15 cellular contexts compared by ENCODE assay signal in the genomic region with DNA sequence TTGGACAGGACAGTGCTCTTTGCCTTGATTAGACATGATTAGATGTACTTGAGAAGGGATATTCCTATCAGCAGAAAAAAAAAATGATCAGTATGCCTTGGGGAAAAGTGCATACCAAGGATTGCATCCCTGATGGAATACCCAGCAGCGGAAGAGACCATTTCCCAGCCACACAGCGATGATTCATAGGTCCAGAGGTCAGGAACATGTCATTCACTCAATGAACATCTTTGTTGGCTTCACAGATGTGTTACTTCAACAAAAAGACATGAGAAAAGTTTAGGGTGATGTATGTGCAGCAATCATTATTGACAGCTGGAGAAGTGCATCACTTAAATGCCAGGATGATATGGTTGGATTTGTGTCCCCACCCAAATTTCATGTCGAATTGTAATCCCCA.
DNase-seq lines count a peak whose midpoint lies in the region; ATAC-seq and FAIRE-seq lines count a peak whose summit lies in the region.
"Had no signal": no experiment of that assay in that cellular context is flagged by ENCODE, and none has a peak within 500 bp of the region (broad histone marks: within the 10 kb centered on the region; RNA-seq: fewer than 3 reads in every experiment).

No MANE protein-coding gene starts in this region.

- ATAC-seq in HG03439 (IDR thresholded peaks at IDR 0.05; ENCODE audit: unreplicated experiment): no peak
- ATAC-seq: activated T-cell treated with anti-CD3 and anti-CD28 coated beads, Interleukin-2, amount 50 U/mL, for 72 hours; left colon had no signal

- H3K4me1 Mint-ChIP-seq in activated CD4-positive, alpha-beta T cell treated with anti-CD3 and anti-CD28 coated beads, Interleukin-2, amount 10 ng/mL, durations not matched to agents 7 days and 5 days: no peaks in the 10 kb centered on the region

- no peak overlapping the region for H3K4me3 Mint-ChIP-seq in activated CD4-positive, alpha-beta T cell treated with anti-CD3 and anti-CD28 coated beads, Interleukin-2, amount 10 ng/mL, durations not matched to agents 7 days and 5 days
- H3K4me3 Mint-ChIP-seq: activated T-cell treated with anti-CD3 and anti-CD28 coated beads, Interleukin-2, amount 50 U/mL, for 72 hours had no signal

- POLR2A ChIA-PET in activated CD4-positive, alpha-beta T cell treated with anti-CD3 and anti-CD28 coated beads, Interleukin-2, amount 10 ng/mL, durations not matched to agents 7 days and 5 days (lab: Charles Lee): no interaction called here

- no peaks in the 10 kb centered on the region for H3K36me3 Mint-ChIP-seq in activated CD4-positive, alpha-beta T cell treated with anti-CD3 and anti-CD28 coated beads, Interleukin-2, amount 10 ng/mL, durations not matched to agents 7 days and 5 days (ENCODE audit: low read depth)

- no peak overlapping the region for H3K27ac Mint-ChIP-seq in activated CD4-positive, alpha-beta T cell treated with anti-CD3 and anti-CD28 coated beads, Interleukin-2, amount 10 ng/mL, durations not matched to agents 7 days and 5 days
- H3K27ac Mint-ChIP-seq: activated T-cell treated with anti-CD3 and anti-CD28 coated beads, Interleukin-2, amount 50 U/mL, for 72 hours had no signal

- CTCF ChIA-PET in activated CD4-positive, alpha-beta T cell treated with anti-CD3 and anti-CD28 coated beads, Interleukin-2, amount 10 ng/mL, durations not matched to agents 7 days and 5 days (lab: Charles Lee): interaction anchor here (0.6 to 1.7 kb wide), 3 partner anchors 9 to 500 kb away, joined by 3 to 6 read pairs (median 4); no protein-coding TSS in a partner anchor

- no peaks in the 10 kb centered on the region for H3K27me3 Mint-ChIP-seq in activated CD4-positive, alpha-beta T cell treated with anti-CD3 and anti-CD28 coated beads, Interleukin-2, amount 10 ng/mL, durations not matched to agents 7 days and 5 days

- DNase-seq in ELF-1 (ENCODE audit: low read depth, low spot score): peak; percentile 2
- peak; percentile 48 for DNase-seq in RCC 7860 (ENCODE audit: low spot score)
- peak; percentile 28 for DNase-seq in epidermal melanocyte (ENCODE audit: insufficient read length, low spot score)
- peak; percentile 21 for DNase-seq in myocyte (ENCODE audit: low read depth)
- DNase-seq in activated CD4-positive, alpha-beta T cell treated with anti-CD3 and anti-CD28 coated beads, Interleukin-2, amount 10 ng/mL, durations not matched to agents 7 days and 5 days: no peak
- DNase-seq in NCI-H526 treated with DMSO at 0.1 percent for 48 hours (lab: John Stamatoyannopoulos, UW): no peak
- DNase-seq in NCI-H2171 (lab: John Stamatoyannopoulos, UW): no peak
- DNase-seq: activated CD4-positive, alpha-beta T cell treated with anti-CD3 and anti-CD28 coated beads, Interleukin-2, amount 50 U/mL, for 1 hour; activated T-cell treated with anti-CD3 and anti-CD28 coated beads, Interleukin-2, amount 50 U/mL, for 72 hours; amniotic stem cell; left colon; NCI-H1436 treated with DMSO at 0.1 percent for 48 hours; RPMI8226; testis had no signal

- H3K9me3 Mint-ChIP-seq in activated CD4-positive, alpha-beta T cell treated with anti-CD3 and anti-CD28 coated beads, Interleukin-2, amount 10 ng/mL, durations not matched to agents 7 days and 5 days: no peaks in the 10 kb centered on the region
- H3K9me3 Mint-ChIP-seq: activated T-cell treated with anti-CD3 and anti-CD28 coated beads, Interleukin-2, amount 50 U/mL, for 72 hours had no signal

- peak; percentile 92 for FAIRE-seq in RCC 7860 (lab: Jason Lieb, UNC)

Comparison
In these comparisons a context has a peak if more than half of its experiments do, and no peak if none do; other contexts are left out.
1. DNase-seq: peak in ELF-1 (single experiment), RCC 7860 (single experiment), epidermal melanocyte (single experiment) and myocyte (single experiment); none in activated CD4-positive, alpha-beta T cell treated with anti-CD3 and anti-CD28 coated beads, Interleukin-2, amount 10 ng/mL, durations not matched to agents 7 days and 5 days (single experiment), NCI-H526 treated with DMSO at 0.1 percent for 48 hours (single experiment) and NCI-H2171 (single experiment).